19 cellular contexts compared by ENCODE assay signal in the genomic region with DNA sequence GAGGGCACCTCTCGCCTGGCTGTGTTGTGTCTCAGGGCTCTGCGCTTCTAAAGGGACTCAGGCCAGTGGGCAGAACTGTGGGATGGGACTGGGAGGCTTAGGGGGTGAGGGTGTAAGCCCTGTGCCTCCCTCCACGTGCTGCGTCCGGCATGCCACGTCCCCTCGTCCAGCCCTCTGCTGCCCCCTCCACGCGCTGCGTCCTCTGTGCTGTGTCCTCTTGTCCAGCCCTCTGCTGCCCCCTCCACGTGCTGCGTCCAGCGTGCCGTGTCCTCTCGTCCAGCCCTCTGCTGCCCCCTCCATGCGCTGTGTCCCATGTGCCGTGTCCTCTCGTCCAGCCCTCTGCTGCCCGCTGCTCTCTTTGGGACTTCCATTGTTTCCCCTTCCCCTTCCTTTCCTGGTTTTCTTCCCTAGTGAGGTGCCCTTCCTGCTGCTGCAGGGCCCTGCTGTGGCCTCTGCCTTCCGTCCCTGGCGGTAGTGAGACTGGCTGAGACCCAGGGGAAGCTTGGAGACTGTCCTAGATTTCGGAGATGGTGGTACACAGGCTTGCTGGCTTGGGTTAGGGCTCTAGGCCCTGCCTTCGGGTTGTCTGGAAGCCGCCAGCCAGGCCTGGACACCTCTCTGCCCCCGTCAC. TPM values are rescaled to one million over a fixed set of nuclear protein-coding genes. Genes with fewer than 3 reads are reported as not detected.
DNase-seq lines count a peak whose midpoint lies in the region; ATAC-seq and TF ChIP-seq lines count a peak whose summit lies in the region.
"Had no signal": no experiment of that assay in that cellular context is flagged by ENCODE, and none has a peak within 500 bp of the region (broad histone marks: within the 10 kb centered on the region; RNA-seq: fewer than 3 reads in every experiment).

No MANE protein-coding gene starts in this region.

- WGBS in H9 (ENCODE audit: extremely low coverage, insufficient read length, low lambda C conversion rate) = no CpG with 5 or more reads among the region's 25 CpGs

- no peak overlapping the region for H2BK120ac ChIP-seq in H9 (ENCODE audit: low read depth, low read length, poor library complexity, severe bottlenecking)

- no peak for DNase-seq in H9
- DNase-seq in dorsolateral prefrontal cortex = no peak
- DNase-seq in left lung = peak in 1 of 2 donors; percentile 29
- DNase-seq in gastrocnemius medialis = no peak
- DNase-seq in activated naive CD4-positive, alpha-beta T cell treated with anti-CD3 and anti-CD28 coated beads, Interleukin-2, amount 10 ng/mL, durations not matched to agents 7 days and 5 days = no peak
- no peak for DNase-seq in activated CD8-positive, alpha-beta memory T cell treated with anti-CD3 and anti-CD28 coated beads, Interleukin-2, amount 50 U/mL, for 48 hours
- DNase-seq in osteocyte (ENCODE audit: extremely low spot score, unreplicated experiment) = no peak
- DNase-seq: activated CD8-positive, alpha-beta T cell treated with anti-CD3 and anti-CD28 coated beads for 36 hours; amniotic stem cell; Caco-2; mesendoderm; MM.1S; NCI-H187 treated with DMSO at 0.1 percent for 48 hours; stimulated activated CD4-positive, alpha-beta T cell treated with anti-CD3 and anti-CD28 coated beads, Interleukin-15, amount 100 ng/mL, for 24 hours had no signal

- H3K56ac ChIP-seq in H9 (ENCODE audit: insufficient read length, low read depth, low read length) = no peak overlapping the region

- peak overlapping the region; percentile 52 to 79 (median 53); a peak in 3 of 7 replicates for H3K27ac Mint-ChIP-seq in H9
- H3K27ac Mint-ChIP-seq in activated naive CD4-positive, alpha-beta T cell treated with anti-CD3 and anti-CD28 coated beads, Interleukin-2, amount 10 ng/mL, durations not matched to agents 7 days and 5 days = no peak overlapping the region
- no peak overlapping the region for H3K27ac Mint-ChIP-seq in osteocyte (ENCODE audit: unreplicated experiment)
- H3K27ac Mint-ChIP-seq: activated CD8-positive, alpha-beta T cell treated with anti-CD3 and anti-CD28 coated beads for 36 hours; activated T-helper 1 cell treated with anti-CD3 and anti-CD28 coated beads, Interleukin-12 subunit alpha, Interleukin-12 subunit beta, Interleukin-2, Interleukin-4 antibody, amounts not matched to agents 30 ng/mL and 10 ng/mL and 1 ng/mL, durations not matched to agents 14 hours and 24 hours and 36 hours had no signal

- peak; percentile 15 for ATAC-seq in left lung
- peak in 1 of 2 donors; percentile 29 for ATAC-seq in gastrocnemius medialis
- ATAC-seq in HG02870 (IDR thresholded peaks at IDR 0.05; ENCODE audit: unreplicated experiment) = no peak
- ATAC-seq: activated CD8-positive, alpha-beta T cell treated with anti-CD3 and anti-CD28 coated beads for 36 hours had no signal

- H2AFZ ChIP-seq in H9 (ENCODE audit: low read length) = no peak overlapping the region

- H3K4me3 Mint-ChIP-seq in H9 (no peak overlapping the region), osteocyte (ENCODE audit: unreplicated experiment) (no peak overlapping the region)
- H3K4me3 Mint-ChIP-seq in activated naive CD4-positive, alpha-beta T cell treated with anti-CD3 and anti-CD28 coated beads, Interleukin-2, amount 10 ng/mL, durations not matched to agents 7 days and 5 days = no peak overlapping the region
- H3K4me3 Mint-ChIP-seq: activated CD8-positive, alpha-beta T cell treated with anti-CD3 and anti-CD28 coated beads for 36 hours; activated T-helper 1 cell treated with anti-CD3 and anti-CD28 coated beads, Interleukin-12 subunit alpha, Interleukin-12 subunit beta, Interleukin-2, Interleukin-4 antibody, amounts not matched to agents 30 ng/mL and 10 ng/mL and 1 ng/mL, durations not matched to agents 14 hours and 24 hours and 36 hours had no signal

- no peaks in the 10 kb centered on the region for H3K79me1 ChIP-seq in H9 (ENCODE audit: insufficient read depth, low read depth, low read length, poor library complexity, severe bottlenecking)

- H2BK20ac ChIP-seq in H9 (ENCODE audit: low read depth, low read length, poor library complexity, severe bottlenecking) = no peak overlapping the region

- CTCF ChIA-PET in activated naive CD4-positive, alpha-beta T cell treated with anti-CD3 and anti-CD28 coated beads, Interleukin-2, amount 10 ng/mL, durations not matched to agents 7 days and 5 days (lab: Charles Lee) = no interaction called here

- H3K9ac ChIP-seq in H9 (ENCODE audit: extremely low read depth, insufficient read length, low read length) = no peak overlapping the region

- no peak overlapping the region for H3T11ph ChIP-seq in H9 (ENCODE audit: low read length)

- no peaks in the 10 kb centered on the region for H4K20me1 ChIP-seq in H9 (ENCODE audit: control insufficient read depth, insufficient read depth, insufficient read length)

- no peaks in the 10 kb centered on the region for H3K79me2 ChIP-seq in H9 (ENCODE audit: insufficient read depth, low read length)

- no peak overlapping the region for H2AK5ac ChIP-seq in H9 (ENCODE audit: insufficient read length, low read length)

- no peak overlapping the region for H2BK15ac ChIP-seq in H9 (ENCODE audit: low read depth, low read length)

- H3K18ac ChIP-seq in H9 (ENCODE audit: insufficient read length, low read depth, low read length) = no peak overlapping the region

- H3K4ac ChIP-seq in H9 (ENCODE audit: low read depth, low read length) = no peak overlapping the region

- no peak overlapping the region for H2BK5ac ChIP-seq in H9 (ENCODE audit: insufficient read length, low read length)

- no peak for TF ChIP-seq POLR2A in gastrocnemius medialis (IDR thresholded peaks at IDR 0.05)

- no peak overlapping the region for H3K23ac ChIP-seq in H9 (ENCODE audit: insufficient read length, low read depth, low read length)

- no peak overlapping the region for H2BK12ac ChIP-seq in H9 (ENCODE audit: insufficient read length, low read depth, low read length)

- H3K9me3 Mint-ChIP-seq in H9 (peaks cover 0 to 3% of the 10 kb centered on the region in 2 experiments; a peak in 2 of 5 replicates), osteocyte (ENCODE audit: unreplicated experiment) (no peaks in the 10 kb centered on the region)
- H3K9me3 Mint-ChIP-seq in activated naive CD4-positive, alpha-beta T cell treated with anti-CD3 and anti-CD28 coated beads, Interleukin-2, amount 10 ng/mL, durations not matched to agents 7 days and 5 days = no peaks in the 10 kb centered on the region
- H3K9me3 Mint-ChIP-seq: activated CD8-positive, alpha-beta T cell treated with anti-CD3 and anti-CD28 coated beads for 36 hours; activated T-helper 1 cell treated with anti-CD3 and anti-CD28 coated beads, Interleukin-12 subunit alpha, Interleukin-12 subunit beta, Interleukin-2, Interleukin-4 antibody, amounts not matched to agents 30 ng/mL and 10 ng/mL and 1 ng/mL, durations not matched to agents 14 hours and 24 hours and 36 hours had no signal

- H4K8ac ChIP-seq in H9 (replicated peaks; ENCODE audit: insufficient read length, low read depth, low read length) = no peak overlapping the region

- H3K36me3 ChIP-seq in left lung = no peaks in the 10 kb centered on the region
- no peaks in the 10 kb centered on the region for H3K36me3 ChIP-seq in gastrocnemius medialis

- H3K27me3 Mint-ChIP-seq in H9 (ENCODE audit: low read depth) = no peaks in the 10 kb centered on the region
- H3K27me3 Mint-ChIP-seq in activated naive CD4-positive, alpha-beta T cell treated with anti-CD3 and anti-CD28 coated beads, Interleukin-2, amount 10 ng/mL, durations not matched to agents 7 days and 5 days = no peaks in the 10 kb centered on the region
- H3K27me3 Mint-ChIP-seq in osteocyte (ENCODE audit: unreplicated experiment) = no peaks in the 10 kb centered on the region
- H3K27me3 Mint-ChIP-seq: activated CD8-positive, alpha-beta T cell treated with anti-CD3 and anti-CD28 coated beads for 36 hours had no signal

- H3K4me1 ChIP-seq in H9 (ENCODE audit: insufficient read depth, low read length) (no peaks in the 10 kb centered on the region), left lung (peaks cover 2 to 20% of the 10 kb centered on the region in 2 donors), gastrocnemius medialis (peaks cover 0 to 12% of the 10 kb centered on the region in 2 donors)
- H3K4me1 ChIP-seq: Caco-2 had no signal

- peaks cover 7 to 11% of the 10 kb centered on the region in 2 experiments; a peak in 3 of 4 replicates for H3K4me1 Mint-ChIP-seq in H9
- H3K4me1 Mint-ChIP-seq in activated naive CD4-positive, alpha-beta T cell treated with anti-CD3 and anti-CD28 coated beads, Interleukin-2, amount 10 ng/mL, durations not matched to agents 7 days and 5 days = peaks cover 16% of the 10 kb centered on the region
- peaks cover 2% of the 10 kb centered on the region for H3K4me1 Mint-ChIP-seq in osteocyte (ENCODE audit: unreplicated experiment)

- H3K4me2 ChIP-seq in H9 (ENCODE audit: insufficient read depth, insufficient read length, low read length) = no peak overlapping the region

- H3K27ac ChIP-seq in H9 (ENCODE audit: insufficient read length, low read depth, low read length) (no peak overlapping the region), dorsolateral prefrontal cortex (peak overlapping the region in 30 of 59 donors; percentile 5 to 74 (median 48)), left lung (peak overlapping the region; percentile 7 to 14), gastrocnemius medialis (peak overlapping the region in 3 of 4 donors; percentile 68 to 73 (median 69))

- no peak overlapping the region for H3K14ac ChIP-seq in H9 (ENCODE audit: insufficient read depth, low read length)

- no peak overlapping the region for H4K91ac ChIP-seq in H9 (ENCODE audit: insufficient read length, low read depth, low read length)

- peak overlapping the region in 36 of 59 donors; percentile 3 to 52 (median 24) for H3K4me3 ChIP-seq in dorsolateral prefrontal cortex
- peak overlapping the region; percentile 24 to 35 for H3K4me3 ChIP-seq in left lung
- peak overlapping the region; percentile 25 to 45 (median 40) for H3K4me3 ChIP-seq in gastrocnemius medialis

- no peak overlapping the region for H4K5ac ChIP-seq in H9 (ENCODE audit: insufficient read length, low read depth, low read length)

- in situ Hi-C loops in gastrocnemius medialis (cut with MboI; ENCODE audit: low sequenced_read_pairs in 4 of 4) = no loop called here

- intact Hi-C loops in dorsolateral prefrontal cortex (cut with DNase I) (no loop called here), left lung (cut with DNase I) (no loop called here), gastrocnemius medialis (cut with DNase I; ENCODE audit: low total_unique reads) (no loop called here)

- H3K23me2 ChIP-seq in H9 (ENCODE audit: insufficient read length, low read depth, low read length, poor library complexity, severe bottlenecking) = no peaks in the 10 kb centered on the region

- no peaks in the 10 kb centered on the region for H3K9me3 ChIP-seq in H9 (ENCODE audit: control insufficient read depth, low read depth, low read length)
- no peaks in the 10 kb centered on the region for H3K9me3 ChIP-seq in left lung
- H3K9me3 ChIP-seq in gastrocnemius medialis = no peaks in the 10 kb centered on the region
- H3K9me3 ChIP-seq: Caco-2 had no signal

- H3K36me3 Mint-ChIP-seq in H9 (ENCODE audit: insufficient read depth in 1 of 3, low read depth in 3 of 3) (peaks cover 11 to 38% (median 34%) of the 10 kb centered on the region in 3 experiments), osteocyte (ENCODE audit: unreplicated experiment) (peaks cover 4% of the 10 kb centered on the region)
- H3K36me3 Mint-ChIP-seq in activated naive CD4-positive, alpha-beta T cell treated with anti-CD3 and anti-CD28 coated beads, Interleukin-2, amount 10 ng/mL, durations not matched to agents 7 days and 5 days = peaks cover 4% of the 10 kb centered on the region

- TF ChIP-seq CTCF in H9 (conservative IDR thresholded peaks at IDR 0.05) (no peak), dorsolateral prefrontal cortex (IDR thresholded peaks at IDR 0.05 in 54 of 56, conservative IDR thresholded peaks at IDR 0.05 in 2 of 56; ENCODE audit: low read depth in 1 of 56, partially characterized antibody in 56 of 56) (peak in 5 of 56 donors; percentile 6 to 13 (median 10)), left lung (IDR thresholded peaks at IDR 0.05) (no peak), gastrocnemius medialis (IDR thresholded peaks at IDR 0.05 in 4 of 5, conservative IDR thresholded peaks at IDR 0.05 in 1 of 5) (no peak), osteocyte (IDR thresholded peaks at IDR 0.05) (no peak)

- H3K27me3 ChIP-seq in H9 (ENCODE audit: insufficient read depth, low read length) (no peaks in the 10 kb centered on the region), dorsolateral prefrontal cortex (no peaks in the 10 kb centered on the region), left lung (no peaks in the 10 kb centered on the region), gastrocnemius medialis (no peaks in the 10 kb centered on the region)

RNA-seq across cellular contexts. Expression of a gene that starts 6.4 kb away (rescaled TPM):
- total RNA-seq in H9 (2021) = 0.09 TPM in 1 of 2 replicates, not detected in the other
- total RNA-seq in dorsolateral prefrontal cortex = under 1 TPM in 5 of 120 experiments, not detected in 115; 0.12 to 0.39 (median 0.36) TPM
- 1 to 10 TPM; 1.6 to 3.4 TPM for total RNA-seq in left lung
- total RNA-seq in gastrocnemius medialis = 10 to 100 TPM in 2 of 4 donors, 1 to 10 TPM in 2; 2.5 to 17.8 (median 11.7) TPM
- not detected in 2 replicates for total RNA-seq in osteocyte
- total RNA-seq: activated CD8-positive, alpha-beta T cell treated with anti-CD3 and anti-CD28 coated beads for 36 hours; activated T-helper 1 cell treated with anti-CD3 and anti-CD28 coated beads, Interleukin-12 subunit alpha, Interleukin-12 subunit beta, Interleukin-2, Interleukin-4 antibody, amounts not matched to agents 30 ng/mL and 10 ng/mL and 1 ng/mL, durations not matched to agents 14 hours and 24 hours and 36 hours; NCI-H460; OCI-LY7; temporal lobe had no signal

Comparison
In these comparisons a context has a peak if more than half of its experiments do, and no peak if none do; other contexts are left out.
1. H3K27ac Mint-ChIP-seq: peak in H9 (3 of 3); none in activated naive CD4-positive, alpha-beta T cell treated with anti-CD3 and anti-CD28 coated beads, Interleukin-2, amount 10 ng/mL, durations not matched to agents 7 days and 5 days (single experiment) and osteocyte (single experiment).
2. Peak in every context shown above with its lines, with median percentiles within 50 percentile points of each other: H3K4me3 ChIP-seq.